In the genomic region with DNA sequence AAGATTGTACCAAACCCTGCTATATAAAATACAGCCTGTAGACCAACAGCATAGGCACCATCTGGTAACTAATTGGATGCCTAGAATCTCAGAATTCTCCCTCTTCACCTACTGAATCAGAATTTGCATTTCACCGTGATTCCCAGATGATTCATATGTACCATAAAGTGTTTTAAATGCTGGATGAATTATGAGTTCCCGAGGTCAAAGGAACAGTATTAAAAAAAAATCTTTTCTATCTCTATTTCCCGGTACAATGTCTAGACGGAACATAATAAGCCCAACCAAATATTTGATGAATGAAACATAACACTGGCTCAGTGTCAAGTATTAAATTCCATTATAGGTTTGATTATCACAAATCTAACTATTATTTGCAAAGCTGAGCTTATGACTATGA, we compare ENCODE assay signal across 1 cellular context.
TF ChIP-seq lines count a peak whose summit lies in the region.

No MANE protein-coding gene starts in this region.

TF ChIP-seq in SK-N-SH, 30 proteins besides CTCF, POLR2A, EP300 and RAD21 (continued from another document):
- TF ChIP-seq TEAD4 (IDR thresholded peaks at IDR 0.05; ENCODE audit: borderline replicate concordance, insufficient read depth) = peak; percentile 76; the same call in 1 of the 2 replicates
- peak; percentile 75; the same call in 1 of the 2 replicates for TF ChIP-seq RXRA (IDR thresholded peaks at IDR 0.05; ENCODE audit: borderline replicate concordance, low read depth)
- no peak for TF ChIP-seq GABPA (IDR thresholded peaks at IDR 0.05; ENCODE audit: low read depth)
- peak; percentile 81; the same call in 1 of the 2 replicates for TF ChIP-seq NFIC (IDR thresholded peaks at IDR 0.05; ENCODE audit: borderline replicate concordance)
- peak; percentile 36; the same call in 1 of the 2 replicates for TF ChIP-seq POLR2AphosphoS5 (IDR thresholded peaks at IDR 0.05; ENCODE audit: low read depth, low read length)
